Comparison of ENCODE assay signal across 29 cellular contexts in genomic region chr18:48789259-48789812, GRCh38.
A peak's percentile ranks its signal among the peaks of the same experiment; 100 is the strongest.
DNase-seq lines count a peak whose midpoint lies in the region; ATAC-seq, FAIRE-seq and TF ChIP-seq lines count a peak whose summit lies in the region.
"Had no signal": no experiment of that assay in that cellular context is flagged by ENCODE, and none has a peak within 500 bp of the region (broad histone marks: within the 10 kb centered on the region; RNA-seq: fewer than 3 reads in every experiment).

No MANE protein-coding gene starts in this region.

- no peak overlapping the region for H3K9ac ChIP-seq in Karpas-422 (ENCODE audit: low read length)
- H3K9ac ChIP-seq: BLaER1 had no signal

- intact Hi-C loops in ascending aorta (cut with DNase I), result no loop called here
- intact Hi-C loops in right lobe of liver (cut with DNase I), result loop anchor here (10.0 kb wide), 2 partner anchors 145 to 155 kb away; no protein-coding TSS in a partner anchor

- H3K9me3 ChIP-seq in ascending aorta (no peaks in the 10 kb centered on the region), right lobe of liver (no peaks in the 10 kb centered on the region), Karpas-422 (ENCODE audit: low read length) (no peaks in the 10 kb centered on the region)
- H3K9me3 ChIP-seq: BLaER1, MG63 had no signal

- peaks cover 2% of the 10 kb centered on the region for H3K36me3 Mint-ChIP-seq in stimulated activated effector memory CD8-positive, alpha-beta T cell treated with anti-CD3 and anti-CD28 coated beads, Interleukin-12 subunit alpha, Interleukin-12 subunit beta, amount 100 ng/mL, for 72 hours
- H3K36me3 Mint-ChIP-seq: activated naive CD4-positive, alpha-beta T cell treated with anti-CD3 and anti-CD28 coated beads, Interleukin-2, amount 50 U/mL, for 72 hours had no signal

- peaks cover 17 to 54% of the 10 kb centered on the region in 2 donors for H3K4me1 ChIP-seq in ascending aorta
- H3K4me1 ChIP-seq in right lobe of liver, result peaks cover 0 to 7% (median 0%) of the 10 kb centered on the region in 4 donors
- H3K4me1 ChIP-seq in Karpas-422 (ENCODE audit: low read length), result peaks cover 16% of the 10 kb centered on the region

- TF ChIP-seq POLR2A in GM12892 (IDR thresholded peaks at IDR 0.05; ENCODE audit: low read depth, low read length) (no peak), right lobe of liver (IDR thresholded peaks at IDR 0.05) (no peak)

- no peaks in the 10 kb centered on the region for H4K20me1 ChIP-seq in Karpas-422 (ENCODE audit: insufficient read depth, low read depth, low read length)
- H4K20me1 ChIP-seq: BLaER1 had no signal

- no peak for ATAC-seq in right lobe of liver
- no peak for ATAC-seq in stimulated activated effector memory CD8-positive, alpha-beta T cell treated with anti-CD3 and anti-CD28 coated beads, Interleukin-12 subunit alpha, Interleukin-12 subunit beta, amount 100 ng/mL, for 72 hours
- ATAC-seq: activated CD8-positive, alpha-beta T cell treated with anti-CD3 and anti-CD28 coated beads for 36 hours; K562; SK-N-SH treated with all-trans-retinoic acid at 6 μM for 48 hours had no signal

- H3K9me3 Mint-ChIP-seq in stimulated activated effector memory CD8-positive, alpha-beta T cell treated with anti-CD3 and anti-CD28 coated beads, Interleukin-12 subunit alpha, Interleukin-12 subunit beta, amount 100 ng/mL, for 72 hours, result no peaks in the 10 kb centered on the region
- H3K9me3 Mint-ChIP-seq: H9 had no signal

- no peak overlapping the region for H3K4me3 Mint-ChIP-seq in stimulated activated effector memory CD8-positive, alpha-beta T cell treated with anti-CD3 and anti-CD28 coated beads, Interleukin-12 subunit alpha, Interleukin-12 subunit beta, amount 100 ng/mL, for 72 hours
- H3K4me3 Mint-ChIP-seq: activated CD8-positive, alpha-beta T cell treated with anti-CD3 and anti-CD28 coated beads for 36 hours; H9 had no signal

- H3K27ac Mint-ChIP-seq in stimulated activated effector memory CD8-positive, alpha-beta T cell treated with anti-CD3 and anti-CD28 coated beads, Interleukin-12 subunit alpha, Interleukin-12 subunit beta, amount 100 ng/mL, for 72 hours, result peak overlapping the region; percentile 61
- H3K27ac Mint-ChIP-seq: activated CD8-positive, alpha-beta T cell treated with anti-CD3 and anti-CD28 coated beads for 36 hours; activated naive CD4-positive, alpha-beta T cell treated with anti-CD3 and anti-CD28 coated beads, Interleukin-2, amount 50 U/mL, for 72 hours; H9 had no signal

- H3K27ac ChIP-seq in ascending aorta (peak overlapping the region; percentile 87 to 90), right lobe of liver (peak overlapping the region; percentile 39 to 61 (median 47)), Karpas-422 (ENCODE audit: low read length) (no peak overlapping the region)

- H3K4me1 Mint-ChIP-seq in stimulated activated effector memory CD8-positive, alpha-beta T cell treated with anti-CD3 and anti-CD28 coated beads, Interleukin-12 subunit alpha, Interleukin-12 subunit beta, amount 100 ng/mL, for 72 hours, result peaks cover 51% of the 10 kb centered on the region

- peak; percentile 14 for FAIRE-seq in GM12892 (lab: Jason Lieb, UNC)
- FAIRE-seq: astrocyte, islet of Langerhans, K562, urothelium cell line had no signal

- CTCF ChIA-PET in HEK293T (lab: Yijun Ruan, JAX), result no interaction called here

- POLR2A ChIA-PET in HEK293T (lab: Yijun Ruan, JAX), result no interaction called here

- H3K4me3 ChIP-seq in ascending aorta (no peak overlapping the region), right lobe of liver (no peak overlapping the region), Karpas-422 (ENCODE audit: low read length) (no peak overlapping the region)
- H3K4me3 ChIP-seq: BLaER1, K562, MG63, skin epidermis had no signal

- no peaks in the 10 kb centered on the region for H3K27me3 ChIP-seq in ascending aorta
- no peaks in the 10 kb centered on the region for H3K27me3 ChIP-seq in right lobe of liver
- no peaks in the 10 kb centered on the region for H3K27me3 ChIP-seq in Karpas-422 (ENCODE audit: low read length)
- H3K27me3 ChIP-seq: BLaER1, MG63 had no signal

- H3K9me2 ChIP-seq in Karpas-422 (replicated peaks; ENCODE audit: insufficient read depth, low read length), result no peaks in the 10 kb centered on the region

- no peak for TF ChIP-seq CTCF in ascending aorta (IDR thresholded peaks at IDR 0.05)
- TF ChIP-seq CTCF in right lobe of liver (IDR thresholded peaks at IDR 0.05), result no peak

- H3K4me2 ChIP-seq in Karpas-422 (ENCODE audit: low read depth, low read length, poor library complexity, severe bottlenecking), result no peak overlapping the region

- DNase-seq in GM12892 (ENCODE audit: insufficient read length), result no peak
- no peak for DNase-seq in ascending aorta (ENCODE audit: low spot score in 2 of 2)
- DNase-seq in right lobe of liver, result no peak
- DNase-seq in stimulated activated effector memory CD8-positive, alpha-beta T cell treated with anti-CD3 and anti-CD28 coated beads, Interleukin-12 subunit alpha, Interleukin-12 subunit beta, amount 100 ng/mL, for 72 hours (ENCODE audit: low spot score in 2 of 2), result no peak
- no peak for DNase-seq in Karpas-422
- no peak for DNase-seq in SW480 (ENCODE audit: low spot score)
- DNase-seq in HEK293T (ENCODE audit: extremely low spot score), result no peak
- DNase-seq in RKO (ENCODE audit: low spot score), result no peak
- DNase-seq: activated CD8-positive, alpha-beta T cell treated with anti-CD3 and anti-CD28 coated beads for 36 hours; central memory CD4-positive, alpha-beta T cell; COR-L47; DMS79; GDM1; H9; mammary epithelial cell; MG63; NCI-H1105 treated with DMSO at 0.1 percent for 48 hours; NCI-H2029 treated with DMSO at 0.1 percent for 48 hours; NCI-H345; stimulated activated CD4-positive, alpha-beta T cell treated with anti-CD3 and anti-CD28 coated beads, Interleukin-1b, Interleukin-23, amount 100 ng/mL, for 48 hours; stimulated activated CD8-positive, alpha-beta memory T cell treated with anti-CD3 and anti-CD28 coated beads, Interleukin-4, amount 100 ng/mL, for 48 hours had no signal

- no peaks in the 10 kb centered on the region for H3K79me2 ChIP-seq in Karpas-422 (ENCODE audit: low read length)

- no peak overlapping the region for H2AFZ ChIP-seq in Karpas-422 (ENCODE audit: low read length)

- H3K36me3 ChIP-seq in ascending aorta, result no peaks in the 10 kb centered on the region
- H3K36me3 ChIP-seq in right lobe of liver, result no peaks in the 10 kb centered on the region
- H3K36me3 ChIP-seq in Karpas-422 (ENCODE audit: insufficient read depth, low read length), result no peaks in the 10 kb centered on the region

TF ChIP-seq in HEK293T, 16 proteins besides CTCF, POLR2A, EP300 and RAD21:
- TF ChIP-seq ELF4 (IDR thresholded peaks at IDR 0.05) (no peak), FOXK2 (IDR thresholded peaks at IDR 0.05) (no peak), HDGF (IDR thresholded peaks at IDR 0.05; ENCODE audit: borderline replicate concordance) (no peak), CTBP1 (IDR thresholded peaks at IDR 0.05; ENCODE audit: borderline replicate concordance) (no peak), ARNT (IDR thresholded peaks at IDR 0.05) (no peak)
